ENCODE assay signal across 17 cellular contexts in the genomic region with DNA sequence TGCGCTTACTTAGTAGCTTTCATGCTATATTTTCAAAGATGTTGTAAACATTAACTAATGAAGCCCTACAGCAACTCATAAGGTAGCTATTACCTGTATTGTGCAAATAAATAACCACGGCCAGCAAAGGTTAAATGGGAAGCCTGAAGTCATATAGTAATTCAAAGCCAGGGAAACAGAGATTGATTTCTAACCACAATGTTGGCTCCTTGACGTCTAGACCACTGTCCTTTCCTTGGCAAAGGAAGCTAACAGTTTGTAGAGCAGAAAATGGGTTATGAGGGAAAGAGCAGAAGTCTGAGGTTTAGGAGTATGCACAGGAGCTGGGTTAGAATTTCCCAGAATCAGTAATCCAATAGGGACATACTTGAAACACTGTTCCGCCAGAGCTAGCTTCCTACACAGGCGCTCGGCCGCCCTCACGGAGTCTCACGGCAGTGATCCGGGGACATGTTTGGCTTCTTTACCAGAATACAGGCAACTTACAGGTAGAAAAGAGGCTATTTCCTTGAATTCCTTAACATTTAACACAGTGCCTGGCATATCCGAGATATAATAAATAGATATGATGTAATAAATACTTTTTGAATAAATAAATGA.
DNase-seq lines count a peak whose midpoint lies in the region; ATAC-seq and TF ChIP-seq lines count a peak whose summit lies in the region.
"Had no signal": no experiment of that assay in that cellular context is flagged by ENCODE, and none has a peak within 500 bp of the region (broad histone marks: within the 10 kb centered on the region; RNA-seq: fewer than 3 reads in every experiment).

No MANE protein-coding gene starts in this region.

- H3K4me3 ChIP-seq in BLaER1 (no peak overlapping the region), HCT116 (replicated peaks in 1 of 2; ENCODE audit: low read depth in 1 of 2, low read length in 2 of 2) (no peak overlapping the region), Panc1 (ENCODE audit: low read depth in 2 of 2, low read length in 2 of 2) (no peak overlapping the region), epithelial cell of esophagus (ENCODE audit: low read length) (no peak overlapping the region)
- H3K4me3 ChIP-seq: GM23248, SJCRH30 had no signal

- peaks cover 18% of the 10 kb centered on the region for H3K4me1 ChIP-seq in BLaER1
- H3K4me1 ChIP-seq in HCT116 (ENCODE audit: control insufficient read depth in 1 of 2, insufficient read depth in 2 of 2, low read length in 2 of 2), result peaks cover 0 to 10% of the 10 kb centered on the region in 2 experiments; a peak in 2 of 4 replicates
- no peaks in the 10 kb centered on the region for H3K4me1 ChIP-seq in Panc1 (ENCODE audit: control insufficient read depth, insufficient read depth, low read length)

- no peak overlapping the region for H3K27ac ChIP-seq in BLaER1
- H3K27ac ChIP-seq in HCT116 (ENCODE audit: low read depth, low read length), result no peak overlapping the region
- no peak overlapping the region for H3K27ac ChIP-seq in Panc1 (ENCODE audit: low read length)
- H3K27ac ChIP-seq: GM23248, RWPE1, SJCRH30 had no signal

- no peak for DNase-seq in HCT116 (ENCODE audit: low read depth, low spot score)
- no peak for DNase-seq in Panc1 (ENCODE audit: low read depth, low spot score)
- DNase-seq in epithelial cell of esophagus (ENCODE audit: low read depth), result peak; percentile 7
- DNase-seq in T-helper 1 cell, result no peak
- DNase-seq in DMS153 treated with DMSO at 0.1 percent for 48 hours (lab: John Stamatoyannopoulos, UW; ENCODE audit: unreplicated experiment), result no peak
- no peak for DNase-seq in DMS79 (lab: John Stamatoyannopoulos, UW)
- DNase-seq in activated CD4-positive, alpha-beta T cell treated with anti-CD3 and anti-CD28 coated beads for 36 hours, result no peak
- DNase-seq: ACHN; CD4-positive, alpha-beta T cell; DMS79 treated with DMSO at 0.1 percent for 48 hours; Karpas-422; NCI-H1930; NCI-H526 treated with DMSO at 0.1 percent for 48 hours had no signal

- BruUV-seq in HCT116 (replicated peaks; lab: Mats Ljungman, UMichigan) (no TSS peak), Panc1 (replicated peaks; lab: Mats Ljungman, UMichigan) (no TSS peak)

- H3K27me3 Mint-ChIP-seq in activated CD4-positive, alpha-beta T cell treated with anti-CD3 and anti-CD28 coated beads for 36 hours, result peaks cover 2% of the 10 kb centered on the region
- H3K27me3 Mint-ChIP-seq: CD4-positive, alpha-beta T cell had no signal

- in situ Hi-C loops in Panc1 (cut with HindIII; ENCODE audit: low pct_unique_long_range_greater_than_20kb, low sequenced_read_pairs), result no loop called here

- CTCF ChIA-PET in HCT116 (lab: Charles Lee) (no interaction called here), Panc1 (lab: Charles Lee) (no interaction called here)
- CTCF ChIA-PET in activated CD4-positive, alpha-beta T cell treated with anti-CD3 and anti-CD28 coated beads for 36 hours (lab: Charles Lee), result interaction anchor here (0.6 kb wide), 1 partner anchor 224 kb away, joined by 4 read pairs; no protein-coding TSS in a partner anchor

- no peaks in the 10 kb centered on the region for H3K9me2 ChIP-seq in HCT116 (ENCODE audit: insufficient read depth)

- no peaks in the 10 kb centered on the region for H3K79me2 ChIP-seq in HCT116 (ENCODE audit: insufficient read depth, low read length)

- H4K20me1 ChIP-seq in BLaER1 (no peaks in the 10 kb centered on the region), HCT116 (ENCODE audit: insufficient read depth) (no peaks in the 10 kb centered on the region)

- H3K9me3 Mint-ChIP-seq in activated CD4-positive, alpha-beta T cell treated with anti-CD3 and anti-CD28 coated beads for 36 hours (ENCODE audit: low read depth), result no peaks in the 10 kb centered on the region

- no peak for ATAC-seq in HCT116
- 0 out of 2 replicates have a peak, but pooled peaks have one; percentile 38 for ATAC-seq in Panc1
- ATAC-seq in activated CD4-positive, alpha-beta T cell treated with anti-CD3 and anti-CD28 coated beads for 36 hours, result no peak

- intact Hi-C loops in HCT116 (cut with micrococcal nuclease), result no loop called here
- intact Hi-C loops in Panc1 (cut with micrococcal nuclease; ENCODE audit: unreplicated experiment), result no loop called here
- intact Hi-C loops in activated CD4-positive, alpha-beta T cell treated with anti-CD3 and anti-CD28 coated beads for 36 hours (cut with DNase I, micrococcal nuclease), result no loop called here

- H3K4me3 Mint-ChIP-seq in activated CD4-positive, alpha-beta T cell treated with anti-CD3 and anti-CD28 coated beads for 36 hours, result no peak overlapping the region
- H3K4me3 Mint-ChIP-seq: CD4-positive, alpha-beta T cell had no signal

- no peak for TF ChIP-seq CTCF in HCT116 (IDR thresholded peaks at IDR 0.05 in 2 of 3, conservative IDR thresholded peaks at IDR 0.05 in 1 of 3; ENCODE audit: borderline replicate concordance in 1 of 3, insufficient read depth in 1 of 3, low read depth in 2 of 3, low read length in 2 of 3)
- no peak for TF ChIP-seq CTCF in Panc1 (IDR thresholded peaks at IDR 0.05)
- no peak for TF ChIP-seq CTCF in epithelial cell of esophagus (IDR thresholded peaks at IDR 0.05; ENCODE audit: insufficient read depth, low read depth, low read length, missing control alignments)

- TF ChIP-seq RAD21 in HCT116 (IDR thresholded peaks at IDR 0.05; ENCODE audit: low read depth), result no peak

- no peaks in the 10 kb centered on the region for H3K9me3 ChIP-seq in BLaER1
- no peaks in the 10 kb centered on the region for H3K9me3 ChIP-seq in HCT116 (ENCODE audit: control insufficient read depth in 1 of 2, insufficient read depth in 1 of 2, low read depth in 1 of 2, low read length in 2 of 2)
- no peaks in the 10 kb centered on the region for H3K9me3 ChIP-seq in Panc1 (ENCODE audit: control insufficient read depth, insufficient read depth, low read depth, low read length)
- H3K9me3 ChIP-seq: SJCRH30 had no signal

- no peaks in the 10 kb centered on the region for H3K36me3 ChIP-seq in BLaER1
- H3K36me3 ChIP-seq in HCT116 (ENCODE audit: control insufficient read depth in 1 of 2, insufficient read depth in 2 of 2, low read length in 2 of 2), result no peaks in the 10 kb centered on the region
- H3K36me3 ChIP-seq in Panc1 (ENCODE audit: control insufficient read depth, insufficient read depth, low read length), result no peaks in the 10 kb centered on the region
- H3K36me3 ChIP-seq: SJCRH30 had no signal

- no peaks in the 10 kb centered on the region for H3K4me1 Mint-ChIP-seq in activated CD4-positive, alpha-beta T cell treated with anti-CD3 and anti-CD28 coated beads for 36 hours

- peak overlapping the region; percentile 45 for H2AFZ ChIP-seq in HCT116 (ENCODE audit: low read depth, low read length, poor library complexity, severe bottlenecking)
- H2AFZ ChIP-seq: GM23248 had no signal

- H3K9ac ChIP-seq in BLaER1, result no peak overlapping the region
- H3K9ac ChIP-seq in HCT116 (ENCODE audit: low read length), result no peak overlapping the region
- H3K9ac ChIP-seq: GM23248 had no signal

- no peaks in the 10 kb centered on the region for H3K36me3 Mint-ChIP-seq in activated CD4-positive, alpha-beta T cell treated with anti-CD3 and anti-CD28 coated beads for 36 hours (ENCODE audit: low read depth)

- H3K4me2 ChIP-seq in BLaER1 (0 out of 2 replicates have a peak overlapping the region, but pooled peaks have one; percentile 29), HCT116 (ENCODE audit: low read length) (no peak overlapping the region)

- H3K27me3 ChIP-seq in BLaER1, result no peaks in the 10 kb centered on the region
- H3K27me3 ChIP-seq in HCT116 (ENCODE audit: insufficient read depth, low read length), result no peaks in the 10 kb centered on the region
- no peaks in the 10 kb centered on the region for H3K27me3 ChIP-seq in Panc1 (ENCODE audit: control insufficient read depth, insufficient read depth, low read length)
- H3K27me3 ChIP-seq: SJCRH30 had no signal

- no peak for TF ChIP-seq POLR2A in HCT116 (IDR thresholded peaks at IDR 0.05; ENCODE audit: borderline replicate concordance, extremely low read depth, insufficient read depth, insufficient read length)

- H3K27ac Mint-ChIP-seq in activated CD4-positive, alpha-beta T cell treated with anti-CD3 and anti-CD28 coated beads for 36 hours, result no peak overlapping the region
- H3K27ac Mint-ChIP-seq: CD4-positive, alpha-beta T cell had no signal

- RAD21 ChIA-PET in HCT116 (lab: Charles Lee; ENCODE audit: low non-redundant PET in 1 of 2, low total read pairs in 2 of 2, uncharacterized antibody in 2 of 2, unreplicated experiment in 2 of 2), result no interaction called here

- POLR2A ChIA-PET in HCT116 (lab: Charles Lee), result no interaction called here
- POLR2A ChIA-PET in Panc1 (lab: Charles Lee), result no interaction called here
- POLR2A ChIA-PET in activated CD4-positive, alpha-beta T cell treated with anti-CD3 and anti-CD28 coated beads for 36 hours (lab: Charles Lee), result no interaction called here

TF ChIP-seq in HCT116, 20 proteins besides CTCF, POLR2A, EP300 and RAD21 (continues in another document):
- TF ChIP-seq ZNF274 (IDR thresholded peaks at IDR 0.05; ENCODE audit: low read depth, low read length) (no peak), FOSL1 (IDR thresholded peaks at IDR 0.05; ENCODE audit: low read depth) (no peak), ZFX (IDR thresholded peaks at IDR 0.05) (no peak), EGR1 (IDR thresholded peaks at IDR 0.05; ENCODE audit: low read depth) (no peak), ZBTB33 (IDR thresholded peaks at IDR 0.05; ENCODE audit: extremely low read depth, insufficient replicate concordance, low read length) (no peak), SRF (IDR thresholded peaks at IDR 0.05; ENCODE audit: low read depth) (no peak), TCF7L2 (IDR thresholded peaks at IDR 0.05; ENCODE audit: borderline replicate concordance, extremely low read depth, insufficient read depth, insufficient read length) (no peak), CEBPB (IDR thresholded peaks at IDR 0.05; ENCODE audit: low read depth) (no peak), SP1 (IDR thresholded peaks at IDR 0.05; ENCODE audit: low read depth) (no peak), CBX3 (IDR thresholded peaks at IDR 0.05; ENCODE audit: low read depth) (no peak), YY1 (IDR thresholded peaks at IDR 0.05; ENCODE audit: extremely low read depth, insufficient replicate concordance, low read depth, low read length) (no peak)
